Comparison of ENCODE assay signal across 8 cellular contexts in the genomic region with DNA sequence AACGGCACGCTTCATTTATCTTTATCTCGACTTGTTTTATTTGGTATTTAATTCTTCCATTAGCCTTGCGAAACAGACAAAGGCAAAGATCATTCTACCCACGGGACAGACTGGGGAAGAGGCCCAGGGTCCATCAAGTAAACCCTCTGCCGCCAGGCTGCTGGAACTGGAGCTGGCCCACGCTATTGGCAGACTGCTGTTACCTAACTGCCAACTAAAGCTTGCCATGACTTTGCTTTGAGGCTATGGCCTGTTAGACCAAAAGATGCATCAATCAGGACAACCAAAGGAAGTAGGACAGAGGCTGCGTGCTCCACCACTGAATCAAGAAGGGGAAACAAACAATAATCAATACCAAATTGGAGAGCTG. TPM values are rescaled to one million over a fixed set of nuclear protein-coding genes. Genes with fewer than 3 reads are reported as not detected.
A peak's percentile ranks its signal among the peaks of the same experiment; 100 is the strongest.
DNase-seq lines count a peak whose midpoint lies in the region; ATAC-seq and TF ChIP-seq lines count a peak whose summit lies in the region.

No MANE protein-coding gene starts in this region.

- peak overlapping the region; percentile 48 for H3K4me3 ChIP-seq in RWPE2 (ENCODE audit: severe bottlenecking)
- peak overlapping the region; percentile 85 for H3K4me3 ChIP-seq in epithelial cell of proximal tubule (ENCODE audit: low read depth, low read length)
- H3K4me3 ChIP-seq in psoas muscle = peak overlapping the region; percentile 91

- H3K27ac ChIP-seq in RWPE2 (ENCODE audit: poor library complexity, severe bottlenecking) (no peak overlapping the region), psoas muscle (peak overlapping the region; percentile 64)

- peak overlapping the region; percentile 52; the same call in 1 of the 2 replicates for H3K9ac ChIP-seq in ES-I3 (ENCODE audit: low read depth, low read length)

- no peak for ATAC-seq in RWPE2 (ENCODE audit: low read depth)
- ATAC-seq in psoas muscle = no peak
- ATAC-seq in GM21529 (IDR thresholded peaks at IDR 0.05; ENCODE audit: unreplicated experiment) = no peak

- H3K27me3 ChIP-seq in RWPE2 (ENCODE audit: insufficient read depth, poor library complexity, severe bottlenecking) (no peaks in the 10 kb centered on the region), psoas muscle (ENCODE audit: insufficient read depth in 3 of 3, low read length in 2 of 3) (no peaks in the 10 kb centered on the region)

- no peaks in the 10 kb centered on the region for H3K36me3 ChIP-seq in ES-I3 (ENCODE audit: insufficient read depth, low read length)
- peaks cover 12% of the 10 kb centered on the region for H3K36me3 ChIP-seq in RWPE2 (ENCODE audit: low read depth)
- H3K36me3 ChIP-seq in psoas muscle (ENCODE audit: insufficient read depth in 1 of 2, low read depth in 1 of 2) = no peaks in the 10 kb centered on the region

- in situ Hi-C loops in G401 (cut with HindIII; ENCODE audit: low sequenced_read_pairs) = no loop called here

- 74 to 75% (median 75%) methylated on average over 8 of the region's 8 CpGs for WGBS in psoas muscle, 3 donors

- TF ChIP-seq CTCF in RWPE2 (IDR thresholded peaks at IDR 0.05; ENCODE audit: poor library complexity, severe bottlenecking) (no peak), epithelial cell of proximal tubule (conservative IDR thresholded peaks at IDR 0.05; ENCODE audit: low read depth, low read length) (no peak), psoas muscle (IDR thresholded peaks at IDR 0.05) (no peak)

- H3K9me3 ChIP-seq in ES-I3 (ENCODE audit: control insufficient read depth, insufficient read depth, low read length) (peaks cover under 1% of the 10 kb centered on the region; the same call in 1 of the 2 replicates), RWPE2 (ENCODE audit: severe bottlenecking) (no peaks in the 10 kb centered on the region), psoas muscle (no peaks in the 10 kb centered on the region)

- no peak for DNase-seq in RWPE2 (ENCODE audit: low spot score)
- DNase-seq in epithelial cell of proximal tubule (ENCODE audit: low read depth) = no peak
- no peak for DNase-seq in psoas muscle
- DNase-seq in DMS53 (lab: John Stamatoyannopoulos, UW) = no peak
- no peak for DNase-seq in G401 (ENCODE audit: low spot score)
- no peak for DNase-seq in kidney tubule cell (ENCODE audit: low spot score)

- H3K4me1 ChIP-seq in ES-I3 (ENCODE audit: insufficient read depth, low read length) = no peaks in the 10 kb centered on the region
- H3K4me1 ChIP-seq in RWPE2 (ENCODE audit: insufficient read depth, poor library complexity, severe bottlenecking) = peaks cover 10% of the 10 kb centered on the region
- peaks cover 10% of the 10 kb centered on the region for H3K4me1 ChIP-seq in psoas muscle

- intact Hi-C loops in psoas muscle (cut with DNase I) = loop anchor here in 1 of 2 donors (10.0 kb wide), 1 partner anchor 157 kb away; a partner anchor contains a TSS

RNA-seq across cellular contexts. Expression of a gene that starts 0.8 kb away (rescaled TPM):
- total RNA-seq in epithelial cell of proximal tubule (8.2 and 19.7 TPM in 2 replicates), psoas muscle (10 to 100 TPM in 1 of 4 donors, 1 to 10 TPM in 3; 4.9 to 12.1 (median 5.9) TPM)
- polyA plus RNA-seq in psoas muscle = 10 to 100 TPM; 13.6 to 30.3 (median 18.4) TPM
- 62.0 and 65.8 TPM in 2 replicates for total RNA-seq in G401 (2014; rRNA removed; shearing (Covaris generic))

RNA-seq across cellular contexts. Expression of a gene that starts 49.1 kb away (rescaled TPM):
- 2.0 and 2.7 TPM in 2 replicates for total RNA-seq in epithelial cell of proximal tubule
- total RNA-seq in psoas muscle = 1 to 10 TPM; 1.2 to 1.9 (median 1.7) TPM
- polyA plus RNA-seq in psoas muscle = under 1 TPM; 0.30 to 0.47 (median 0.31) TPM
- total RNA-seq in G401 (2014; rRNA removed; shearing (Covaris generic)) = not detected in 2 replicates

RNA-seq across cellular contexts. Expression of a gene that starts 52.3 kb away (rescaled TPM):
- total RNA-seq in epithelial cell of proximal tubule (0.14 TPM in 1 of 2 replicates, not detected in the other), psoas muscle (10 to 100 TPM; 14.5 to 30.5 (median 26.4) TPM)
- 1 to 10 TPM; 1.8 to 8.8 (median 4.1) TPM for polyA plus RNA-seq in psoas muscle
- 4.1 and 4.6 TPM in 2 replicates for total RNA-seq in G401 (2014; rRNA removed; shearing (Covaris generic))
